19 cellular contexts compared by ENCODE assay signal in the genomic region with DNA sequence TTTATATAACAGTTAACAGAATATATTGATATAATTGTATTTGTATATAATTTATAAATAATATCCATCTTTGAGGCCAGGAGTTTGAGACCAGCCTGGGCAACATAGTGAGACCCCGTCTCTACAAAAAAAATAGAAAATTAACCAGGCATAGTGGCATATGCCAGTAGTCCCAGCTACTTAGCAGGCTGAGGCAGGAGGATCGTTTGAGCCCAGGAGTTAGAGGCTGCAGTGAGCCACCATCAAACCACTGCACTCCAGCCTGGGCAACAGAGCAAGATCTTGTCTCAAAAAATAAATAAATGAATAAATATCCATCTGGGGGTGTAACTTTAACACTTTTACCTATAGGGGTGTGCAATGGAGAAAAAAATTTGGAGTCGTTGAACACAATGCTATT. TPM values are rescaled to one million over a fixed set of nuclear protein-coding genes. Genes with fewer than 3 reads are reported as not detected.
A peak's percentile ranks its signal among the peaks of the same experiment; 100 is the strongest.
DNase-seq lines count a peak whose midpoint lies in the region; ATAC-seq and TF ChIP-seq lines count a peak whose summit lies in the region.
"Had no signal": no experiment of that assay in that cellular context is flagged by ENCODE, and none has a peak within 500 bp of the region (broad histone marks: within the 10 kb centered on the region; RNA-seq: fewer than 3 reads in every experiment).

No MANE protein-coding gene starts in this region.

- no peaks in the 10 kb centered on the region for H3K9me3 Mint-ChIP-seq in activated CD4-positive, alpha-beta T cell treated with anti-CD3 and anti-CD28 coated beads, Interleukin-2, amount 10 ng/mL, durations not matched to agents 24 days and 14 days
- H3K9me3 Mint-ChIP-seq in activated naive CD8-positive, alpha-beta T cell treated with anti-CD3 and anti-CD28 coated beads, Interleukin-2, amount 10 ng/mL, durations not matched to agents 7 days and 5 days = no peaks in the 10 kb centered on the region
- H3K9me3 Mint-ChIP-seq in nephron = no peaks in the 10 kb centered on the region

- H4K20me1 ChIP-seq in DND-41 (ENCODE audit: insufficient read depth, low read length) = no peaks in the 10 kb centered on the region
- H4K20me1 ChIP-seq: BLaER1 had no signal

- H3K4me3 ChIP-seq in DND-41 (ENCODE audit: low read depth in 1 of 2, low read length in 2 of 2) = no peak overlapping the region
- H3K4me3 ChIP-seq in mesenchymal stem cell (ENCODE audit: insufficient read depth in 1 of 2, low read depth in 1 of 2, low read length in 2 of 2) = no peak overlapping the region

- H4K91ac ChIP-seq in mesenchymal stem cell (ENCODE audit: low read length) = no peak overlapping the region

- H3K79me2 ChIP-seq in DND-41 (ENCODE audit: insufficient read depth, low read length) = no peaks in the 10 kb centered on the region; the same call in 1 of the 2 replicates

- intact Hi-C loops in activated CD4-positive, alpha-beta T cell treated with anti-CD3 and anti-CD28 coated beads, Interleukin-2, amount 10 ng/mL, durations not matched to agents 24 days and 14 days (cut with micrococcal nuclease) = loop anchor here (10.0 kb wide), 1 partner anchor 1250 kb away; a partner anchor contains a TSS

- no peak for DNase-seq in activated CD4-positive, alpha-beta T cell treated with anti-CD3 and anti-CD28 coated beads, Interleukin-2, amount 10 ng/mL, durations not matched to agents 24 days and 14 days
- no peak for DNase-seq in activated CD4-positive, alpha-beta T cell treated with anti-CD3 and anti-CD28 coated beads for 1 hour
- no peak for DNase-seq in DND-41
- DNase-seq in activated naive CD8-positive, alpha-beta T cell treated with anti-CD3 and anti-CD28 coated beads, Interleukin-2, amount 10 ng/mL, durations not matched to agents 7 days and 5 days = no peak
- no peak for DNase-seq in SIG-M5 (lab: John Stamatoyannopoulos, UW)
- no peak for DNase-seq in kidney tubule cell (ENCODE audit: low spot score)
- no peak for DNase-seq in mesenchymal stem cell
- DNase-seq: activated naive CD4-positive, alpha-beta T cell treated with Interleukin-2 at 50 U/mL for 16 hours; brain microvascular endothelial cell; cortex of kidney; DMS153; foreskin fibroblast; kidney glomerular epithelial cell; mesendoderm; NCI-H187 treated with DMSO at 0.1 percent for 48 hours; stimulated activated naive CD4-positive, alpha-beta T cell had no signal

- H3K36me3 ChIP-seq in DND-41 (ENCODE audit: insufficient read depth, low read length) (peaks cover 3% of the 10 kb centered on the region; the same call in 1 of the 2 replicates), mesenchymal stem cell (ENCODE audit: control insufficient read depth in 1 of 2, insufficient read depth in 2 of 2, low read depth in 1 of 2, low read length in 2 of 2) (peaks cover 9 to 10% of the 10 kb centered on the region in 2 experiments)

- no peak overlapping the region for H3K27ac ChIP-seq in DND-41 (ENCODE audit: low read length)
- H3K27ac ChIP-seq in mesenchymal stem cell (ENCODE audit: low read length, poor library complexity, severe bottlenecking) = no peak overlapping the region
- H3K27ac ChIP-seq: BLaER1, brain microvascular endothelial cell had no signal

- peaks cover 16% of the 10 kb centered on the region for H3K4me1 ChIP-seq in DND-41 (ENCODE audit: insufficient read depth, low read length)
- H3K4me1 ChIP-seq in mesenchymal stem cell (ENCODE audit: control insufficient read depth, insufficient read depth, low read depth, low read length) = peaks cover 9% of the 10 kb centered on the region

- no peak overlapping the region for H3K23ac ChIP-seq in mesenchymal stem cell (ENCODE audit: low read length in 2 of 2)

- peak overlapping the region; percentile 91 for H3K4me3 Mint-ChIP-seq in activated CD4-positive, alpha-beta T cell treated with anti-CD3 and anti-CD28 coated beads, Interleukin-2, amount 10 ng/mL, durations not matched to agents 24 days and 14 days
- H3K4me3 Mint-ChIP-seq in activated naive CD8-positive, alpha-beta T cell treated with anti-CD3 and anti-CD28 coated beads, Interleukin-2, amount 10 ng/mL, durations not matched to agents 7 days and 5 days = no peak overlapping the region
- peak overlapping the region; percentile 87 to 91 (median 88) for H3K4me3 Mint-ChIP-seq in nephron

- H3K18ac ChIP-seq in mesenchymal stem cell (ENCODE audit: low read depth in 1 of 2, low read length in 2 of 2) = no peak overlapping the region

- H2BK15ac ChIP-seq in mesenchymal stem cell (ENCODE audit: low read depth, poor library complexity, severe bottlenecking) = no peak overlapping the region

- H2AFZ ChIP-seq in DND-41 (ENCODE audit: low read depth, low read length) = peak overlapping the region; percentile 89; the same call in 1 of the 2 replicates
- H2AFZ ChIP-seq in mesenchymal stem cell (ENCODE audit: low read depth, low read length) = no peak overlapping the region

- no peak for ATAC-seq in DND-41 (ENCODE audit: insufficient read depth, low read depth)
- ATAC-seq in activated naive CD8-positive, alpha-beta T cell treated with anti-CD3 and anti-CD28 coated beads, Interleukin-2, amount 10 ng/mL, durations not matched to agents 7 days and 5 days (ENCODE audit: low read depth) = no peak

- H2BK12ac ChIP-seq in mesenchymal stem cell (ENCODE audit: low read length in 2 of 2) = no peak overlapping the region

- no peak overlapping the region for H3K4ac ChIP-seq in mesenchymal stem cell (ENCODE audit: low read depth in 1 of 2, low read length in 2 of 2)

- H4K8ac ChIP-seq in mesenchymal stem cell (ENCODE audit: low read length) = no peak overlapping the region

- no peaks in the 10 kb centered on the region for H3K27me3 ChIP-seq in DND-41 (ENCODE audit: insufficient read depth, low read length, poor library complexity)
- H3K27me3 ChIP-seq in mesenchymal stem cell (ENCODE audit: control insufficient read depth in 1 of 2, insufficient read depth in 1 of 2, low read length in 2 of 2) = peaks cover 0 to 6% of the 10 kb centered on the region in 2 experiments
- H3K27me3 ChIP-seq: BLaER1, brain microvascular endothelial cell, tibial nerve had no signal

- H3K9ac ChIP-seq in DND-41 (ENCODE audit: low read depth, low read length) = no peak overlapping the region
- H3K9ac ChIP-seq in mesenchymal stem cell (ENCODE audit: low read length) = no peak overlapping the region
- H3K9ac ChIP-seq: BLaER1 had no signal

- no peak overlapping the region for H2BK120ac ChIP-seq in mesenchymal stem cell (ENCODE audit: low read depth, low read length)

- TF ChIP-seq CTCF in DND-41 (IDR thresholded peaks at IDR 0.05; ENCODE audit: borderline replicate concordance, extremely low read depth, low read length, poor library complexity, severe bottlenecking) = no peak
- no peak for TF ChIP-seq CTCF in nephron (IDR thresholded peaks at IDR 0.05; ENCODE audit: unreplicated experiment in 3 of 3)

- WGBS in mesenchymal stem cell = 90% methylated on average over 3 of the region's 3 CpGs

- H3K36me3 Mint-ChIP-seq in activated CD4-positive, alpha-beta T cell treated with anti-CD3 and anti-CD28 coated beads, Interleukin-2, amount 10 ng/mL, durations not matched to agents 24 days and 14 days (ENCODE audit: low read depth) = peaks cover 14% of the 10 kb centered on the region
- H3K36me3 Mint-ChIP-seq in activated naive CD8-positive, alpha-beta T cell treated with anti-CD3 and anti-CD28 coated beads, Interleukin-2, amount 10 ng/mL, durations not matched to agents 7 days and 5 days = peaks cover 19% of the 10 kb centered on the region
- H3K36me3 Mint-ChIP-seq in nephron (ENCODE audit: low read depth) = peaks cover 6% of the 10 kb centered on the region

- no peak overlapping the region for H2BK5ac ChIP-seq in mesenchymal stem cell (ENCODE audit: low read depth, low read length, poor library complexity, severe bottlenecking)

- H2AK5ac ChIP-seq in mesenchymal stem cell (ENCODE audit: low read length, severe bottlenecking) = no peak overlapping the region

- no peaks in the 10 kb centered on the region for H3K9me3 ChIP-seq in DND-41 (ENCODE audit: insufficient read depth, low read length, severe bottlenecking)
- no peaks in the 10 kb centered on the region for H3K9me3 ChIP-seq in mesenchymal stem cell (ENCODE audit: control insufficient read depth, low read length)
- H3K9me3 ChIP-seq: BLaER1, tibial nerve had no signal

- H3K27me3 Mint-ChIP-seq in activated CD4-positive, alpha-beta T cell treated with anti-CD3 and anti-CD28 coated beads, Interleukin-2, amount 10 ng/mL, durations not matched to agents 24 days and 14 days = no peaks in the 10 kb centered on the region
- peaks cover 7% of the 10 kb centered on the region for H3K27me3 Mint-ChIP-seq in activated naive CD8-positive, alpha-beta T cell treated with anti-CD3 and anti-CD28 coated beads, Interleukin-2, amount 10 ng/mL, durations not matched to agents 7 days and 5 days
- H3K27me3 Mint-ChIP-seq in nephron (ENCODE audit: low read depth) = peaks cover 34% of the 10 kb centered on the region

- no peak overlapping the region for H3K27ac Mint-ChIP-seq in activated CD4-positive, alpha-beta T cell treated with anti-CD3 and anti-CD28 coated beads, Interleukin-2, amount 10 ng/mL, durations not matched to agents 24 days and 14 days
- peak overlapping the region; percentile 92 for H3K27ac Mint-ChIP-seq in activated naive CD8-positive, alpha-beta T cell treated with anti-CD3 and anti-CD28 coated beads, Interleukin-2, amount 10 ng/mL, durations not matched to agents 7 days and 5 days
- no peak overlapping the region for H3K27ac Mint-ChIP-seq in nephron

- no peak overlapping the region for H3K14ac ChIP-seq in mesenchymal stem cell (ENCODE audit: low read length in 2 of 2)

- H3K79me1 ChIP-seq in mesenchymal stem cell (replicated peaks; ENCODE audit: low read length, poor library complexity, severe bottlenecking) = peaks cover 4% of the 10 kb centered on the region

- H3K4me1 Mint-ChIP-seq in activated CD4-positive, alpha-beta T cell treated with anti-CD3 and anti-CD28 coated beads, Interleukin-2, amount 10 ng/mL, durations not matched to agents 24 days and 14 days = peaks cover 14% of the 10 kb centered on the region
- H3K4me1 Mint-ChIP-seq in activated naive CD8-positive, alpha-beta T cell treated with anti-CD3 and anti-CD28 coated beads, Interleukin-2, amount 10 ng/mL, durations not matched to agents 7 days and 5 days = peaks cover 14% of the 10 kb centered on the region
- H3K4me1 Mint-ChIP-seq in nephron = no peaks in the 10 kb centered on the region

- no peak overlapping the region for H3K4me2 ChIP-seq in DND-41 (ENCODE audit: insufficient read depth, low read length)
- H3K4me2 ChIP-seq in mesenchymal stem cell (ENCODE audit: low read length, poor library complexity, severe bottlenecking) = no peak overlapping the region

- POLR2A ChIA-PET in activated naive CD8-positive, alpha-beta T cell treated with anti-CD3 and anti-CD28 coated beads, Interleukin-2, amount 10 ng/mL, durations not matched to agents 7 days and 5 days (lab: Charles Lee) = interaction anchor here (0.8 to 1.5 kb wide), 3 partner anchors 11 to 29 kb away, joined by 3 to 4 read pairs (median 3); a partner anchor contains a TSS

RNA-seq across cellular contexts. Expression of a gene that starts 1.3 kb away (rescaled TPM):
- total RNA-seq in activated CD4-positive, alpha-beta T cell treated with anti-CD3 and anti-CD28 coated beads, Interleukin-2, amount 10 ng/mL, durations not matched to agents 24 days and 14 days = 56.0 and 60.5 TPM in 2 replicates
- total RNA-seq in activated naive CD8-positive, alpha-beta T cell treated with anti-CD3 and anti-CD28 coated beads, Interleukin-2, amount 10 ng/mL, durations not matched to agents 7 days and 5 days = 100 to 1,000 TPM; 118 to 126 TPM
- polyA plus RNA-seq in mesenchymal stem cell (2013, experiment 1 of 2) = 41.6 TPM
- 41.6 TPM for polyA plus RNA-seq in mesenchymal stem cell (2013, experiment 2 of 2)

RNA-seq across cellular contexts. Expression of a gene that starts 17.7 kb away (rescaled TPM):
- 9.9 and 11.4 TPM in 2 replicates for total RNA-seq in activated CD4-positive, alpha-beta T cell treated with anti-CD3 and anti-CD28 coated beads, Interleukin-2, amount 10 ng/mL, durations not matched to agents 24 days and 14 days
- 1 to 10 TPM; 3.8 to 4.7 TPM for total RNA-seq in activated naive CD8-positive, alpha-beta T cell treated with anti-CD3 and anti-CD28 coated beads, Interleukin-2, amount 10 ng/mL, durations not matched to agents 7 days and 5 days
- 0.11 TPM for polyA plus RNA-seq in mesenchymal stem cell (2013, experiment 1 of 2)
- polyA plus RNA-seq in mesenchymal stem cell (2013, experiment 2 of 2) = 0.16 TPM

RNA-seq across cellular contexts. Expression of a gene that starts 21.4 kb away (rescaled TPM):
- total RNA-seq in activated CD4-positive, alpha-beta T cell treated with anti-CD3 and anti-CD28 coated beads, Interleukin-2, amount 10 ng/mL, durations not matched to agents 24 days and 14 days = 222 and 232 TPM in 2 replicates
- total RNA-seq in activated naive CD8-positive, alpha-beta T cell treated with anti-CD3 and anti-CD28 coated beads, Interleukin-2, amount 10 ng/mL, durations not matched to agents 7 days and 5 days = 100 to 1,000 TPM; 104 to 112 TPM
- polyA plus RNA-seq in mesenchymal stem cell (2013, experiment 1 of 2) = 15.8 TPM
- 15.0 TPM for polyA plus RNA-seq in mesenchymal stem cell (2013, experiment 2 of 2)

RNA-seq across cellular contexts. Expression of a gene that starts 26.7 kb away (rescaled TPM):
- total RNA-seq in activated CD4-positive, alpha-beta T cell treated with anti-CD3 and anti-CD28 coated beads, Interleukin-2, amount 10 ng/mL, durations not matched to agents 24 days and 14 days = 61.1 and 62.5 TPM in 2 replicates
- total RNA-seq in activated naive CD8-positive, alpha-beta T cell treated with anti-CD3 and anti-CD28 coated beads, Interleukin-2, amount 10 ng/mL, durations not matched to agents 7 days and 5 days = 10 to 100 TPM; 51.8 to 53.6 TPM
- polyA plus RNA-seq in mesenchymal stem cell (2013, experiment 1 of 2) = 3.2 TPM
- 3.4 TPM for polyA plus RNA-seq in mesenchymal stem cell (2013, experiment 2 of 2)

RNA-seq across cellular contexts. Expression of a gene that starts 34.9 kb away (rescaled TPM):
- total RNA-seq in activated CD4-positive, alpha-beta T cell treated with anti-CD3 and anti-CD28 coated beads, Interleukin-2, amount 10 ng/mL, durations not matched to agents 24 days and 14 days = 335 and 341 TPM in 2 replicates
- total RNA-seq in activated naive CD8-positive, alpha-beta T cell treated with anti-CD3 and anti-CD28 coated beads, Interleukin-2, amount 10 ng/mL, durations not matched to agents 7 days and 5 days = 100 to 1,000 TPM; 262 to 264 TPM
- polyA plus RNA-seq in mesenchymal stem cell (2013, experiment 1 of 2) = 167 TPM
- 162 TPM for polyA plus RNA-seq in mesenchymal stem cell (2013, experiment 2 of 2)
